1 cellular context compared by ENCODE assay signal in the genomic region with DNA sequence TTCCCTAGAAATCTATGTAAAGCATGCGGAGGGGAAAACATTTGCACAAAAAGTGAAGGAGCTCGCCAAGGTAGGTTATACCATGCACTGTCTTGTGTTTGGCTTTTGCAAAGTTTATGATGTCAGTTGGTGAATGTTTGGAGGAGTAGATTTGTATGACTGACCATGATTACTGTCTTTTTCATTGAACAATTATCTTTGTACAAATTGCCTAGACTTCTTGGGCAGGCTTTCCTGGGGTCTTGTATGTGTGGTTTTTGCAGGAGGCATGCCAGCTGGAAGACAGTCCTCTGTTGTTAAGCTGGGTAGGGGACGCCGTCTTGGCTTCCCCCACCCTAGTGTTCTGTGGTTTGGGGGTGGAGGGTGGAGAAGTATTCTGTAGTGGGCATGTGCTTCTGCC.
TF ChIP-seq lines count a peak whose summit lies in the region.

No MANE protein-coding gene starts in this region.

TF ChIP-seq in WTC11, 78 proteins besides CTCF, POLR2A, EP300 and RAD21 (continued from another document):
- TF ChIP-seq, protein P1, sequence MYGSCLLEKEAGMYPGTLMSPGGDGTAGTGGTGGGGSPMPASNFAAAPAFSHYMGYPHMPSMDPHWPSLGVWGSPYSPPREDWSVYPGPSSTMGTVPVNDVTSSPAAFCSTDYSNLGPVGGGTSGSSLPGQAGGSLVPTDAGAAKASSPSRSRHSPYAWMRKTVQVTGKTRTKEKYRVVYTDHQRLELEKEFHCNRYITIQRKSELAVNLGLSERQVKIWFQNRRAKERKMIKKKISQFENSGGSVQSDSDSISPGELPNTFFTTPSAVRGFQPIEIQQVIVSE (CRISPR knock-in tag; IDR thresholded peaks at IDR 0.05; ENCODE audit: borderline replicate concordance) = no peak
- no peak for TF ChIP-seq TEAD1 (CRISPR knock-in tag; IDR thresholded peaks at IDR 0.05)
- no peak for TF ChIP-seq ETV6 (CRISPR knock-in tag; IDR thresholded peaks at IDR 0.05)
- TF ChIP-seq, protein P2, sequence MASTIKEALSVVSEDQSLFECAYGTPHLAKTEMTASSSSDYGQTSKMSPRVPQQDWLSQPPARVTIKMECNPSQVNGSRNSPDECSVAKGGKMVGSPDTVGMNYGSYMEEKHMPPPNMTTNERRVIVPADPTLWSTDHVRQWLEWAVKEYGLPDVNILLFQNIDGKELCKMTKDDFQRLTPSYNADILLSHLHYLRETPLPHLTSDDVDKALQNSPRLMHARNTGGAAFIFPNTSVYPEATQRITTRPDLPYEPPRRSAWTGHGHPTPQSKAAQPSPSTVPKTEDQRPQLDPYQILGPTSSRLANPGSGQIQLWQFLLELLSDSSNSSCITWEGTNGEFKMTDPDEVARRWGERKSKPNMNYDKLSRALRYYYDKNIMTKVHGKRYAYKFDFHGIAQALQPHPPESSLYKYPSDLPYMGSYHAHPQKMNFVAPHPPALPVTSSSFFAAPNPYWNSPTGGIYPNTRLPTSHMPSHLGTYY (CRISPR knock-in tag; IDR thresholded peaks at IDR 0.05) = no peak
- TF ChIP-seq FOXP1 (CRISPR knock-in tag; IDR thresholded peaks at IDR 0.05; ENCODE audit: borderline replicate concordance) = no peak
- no peak for TF ChIP-seq MXD4 (CRISPR knock-in tag; IDR thresholded peaks at IDR 0.05; ENCODE audit: borderline replicate concordance)
- TF ChIP-seq TCF7 (CRISPR knock-in tag; IDR thresholded peaks at IDR 0.05; ENCODE audit: low read depth) = no peak
- TF ChIP-seq, protein P3, sequence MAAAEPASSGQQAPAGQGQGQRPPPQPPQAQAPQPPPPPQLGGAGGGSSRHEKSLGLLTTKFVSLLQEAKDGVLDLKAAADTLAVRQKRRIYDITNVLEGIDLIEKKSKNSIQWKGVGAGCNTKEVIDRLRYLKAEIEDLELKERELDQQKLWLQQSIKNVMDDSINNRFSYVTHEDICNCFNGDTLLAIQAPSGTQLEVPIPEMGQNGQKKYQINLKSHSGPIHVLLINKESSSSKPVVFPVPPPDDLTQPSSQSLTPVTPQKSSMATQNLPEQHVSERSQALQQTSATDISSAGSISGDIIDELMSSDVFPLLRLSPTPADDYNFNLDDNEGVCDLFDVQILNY (CRISPR knock-in tag; IDR thresholded peaks at IDR 0.05) = no peak
- TF ChIP-seq, protein P4, sequence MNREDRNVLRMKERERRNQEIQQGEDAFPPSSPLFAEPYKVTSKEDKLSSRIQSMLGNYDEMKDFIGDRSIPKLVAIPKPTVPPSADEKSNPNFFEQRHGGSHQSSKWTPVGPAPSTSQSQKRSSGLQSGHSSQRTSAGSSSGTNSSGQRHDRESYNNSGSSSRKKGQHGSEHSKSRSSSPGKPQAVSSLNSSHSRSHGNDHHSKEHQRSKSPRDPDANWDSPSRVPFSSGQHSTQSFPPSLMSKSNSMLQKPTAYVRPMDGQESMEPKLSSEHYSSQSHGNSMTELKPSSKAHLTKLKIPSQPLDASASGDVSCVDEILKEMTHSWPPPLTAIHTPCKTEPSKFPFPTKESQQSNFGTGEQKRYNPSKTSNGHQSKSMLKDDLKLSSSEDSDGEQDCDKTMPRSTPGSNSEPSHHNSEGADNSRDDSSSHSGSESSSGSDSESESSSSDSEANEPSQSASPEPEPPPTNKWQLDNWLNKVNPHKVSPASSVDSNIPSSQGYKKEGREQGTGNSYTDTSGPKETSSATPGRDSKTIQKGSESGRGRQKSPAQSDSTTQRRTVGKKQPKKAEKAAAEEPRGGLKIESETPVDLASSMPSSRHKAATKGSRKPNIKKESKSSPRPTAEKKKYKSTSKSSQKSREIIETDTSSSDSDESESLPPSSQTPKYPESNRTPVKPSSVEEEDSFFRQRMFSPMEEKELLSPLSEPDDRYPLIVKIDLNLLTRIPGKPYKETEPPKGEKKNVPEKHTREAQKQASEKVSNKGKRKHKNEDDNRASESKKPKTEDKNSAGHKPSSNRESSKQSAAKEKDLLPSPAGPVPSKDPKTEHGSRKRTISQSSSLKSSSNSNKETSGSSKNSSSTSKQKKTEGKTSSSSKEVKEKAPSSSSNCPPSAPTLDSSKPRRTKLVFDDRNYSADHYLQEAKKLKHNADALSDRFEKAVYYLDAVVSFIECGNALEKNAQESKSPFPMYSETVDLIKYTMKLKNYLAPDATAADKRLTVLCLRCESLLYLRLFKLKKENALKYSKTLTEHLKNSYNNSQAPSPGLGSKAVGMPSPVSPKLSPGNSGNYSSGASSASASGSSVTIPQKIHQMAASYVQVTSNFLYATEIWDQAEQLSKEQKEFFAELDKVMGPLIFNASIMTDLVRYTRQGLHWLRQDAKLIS (CRISPR knock-in tag; IDR thresholded peaks at IDR 0.05; ENCODE audit: borderline replicate concordance) = no peak
TF ChIP-seq in WTC11: peak in this region for 0.
